18 cellular contexts compared by ENCODE assay signal in the genomic region with DNA sequence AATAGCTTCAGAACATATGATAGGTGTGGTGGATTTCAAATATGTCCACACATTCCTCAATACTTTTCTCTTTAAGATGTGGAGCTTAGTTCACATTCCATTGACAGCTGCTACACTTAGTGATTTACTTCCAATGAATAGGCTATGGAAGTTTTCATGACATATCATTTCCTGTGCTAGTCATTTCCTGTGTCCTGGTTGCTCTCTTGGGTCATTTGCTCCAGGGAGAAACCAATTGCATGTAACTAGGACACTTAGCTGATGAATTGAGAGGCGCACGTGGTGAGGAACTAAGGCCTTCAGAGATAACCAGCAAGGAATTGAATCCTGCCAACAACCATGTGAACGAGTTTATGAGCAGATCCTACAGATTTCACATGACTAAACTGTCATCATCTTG.
DNase-seq lines count a peak whose midpoint lies in the region; ATAC-seq and TF ChIP-seq lines count a peak whose summit lies in the region.
"Had no signal": no experiment of that assay in that cellular context is flagged by ENCODE, and none has a peak within 500 bp of the region (broad histone marks: within the 10 kb centered on the region; RNA-seq: fewer than 3 reads in every experiment).

No MANE protein-coding gene starts in this region.

- no peak overlapping the region for H3K23ac ChIP-seq in H9 (ENCODE audit: insufficient read length, low read depth, low read length)

- H3K4me1 Mint-ChIP-seq in H9 (peaks cover 4 to 9% of the 10 kb centered on the region in 2 experiments), CD14-positive monocyte (no peaks in the 10 kb centered on the region)

- DNase-seq in H9, result no peak
- DNase-seq in SJCRH30, result peak; percentile 75 to 79
- DNase-seq in fibroblast of lung (ENCODE audit: low read depth in 2 of 2), result peak; percentile 28 to 86
- peak; percentile 80 for DNase-seq in pulmonary artery endothelial cell (ENCODE audit: low read depth, low spot score)
- DNase-seq in CD14-positive monocyte (ENCODE audit: low spot score), result no peak
- DNase-seq in activated effector memory CD4-positive, alpha-beta T cell treated with Interleukin-2 at 50 U/mL for 16 hours, result no peak
- DNase-seq: activated CD4-positive, alpha-beta T cell treated with anti-CD3 and anti-CD28 coated beads for 1 hour; activated T-cell treated with anti-CD3 and anti-CD28 coated beads, Interleukin-2, amount 50 U/mL, for 1 hour; aorta; C1 segment of cervical spinal cord; effector memory CD4-positive, alpha-beta T cell; heart left ventricle; stimulated activated naive CD4-positive, alpha-beta T cell treated with Interleukin-2 at 50 U/mL for 16 hours; T-helper 1 cell had no signal

- H2BK120ac ChIP-seq in H9 (ENCODE audit: low read depth, low read length, poor library complexity, severe bottlenecking), result no peak overlapping the region

- TF ChIP-seq CTCF in H9 (conservative IDR thresholded peaks at IDR 0.05) (no peak), fibroblast of lung (conservative IDR thresholded peaks at IDR 0.05 in 1 of 2, IDR thresholded peaks at IDR 0.05 in 1 of 2; ENCODE audit: low read depth in 1 of 2, low read length in 2 of 2) (no peak), CD14-positive monocyte (IDR thresholded peaks at IDR 0.05) (no peak)

- H3K27me3 ChIP-seq in H9 (ENCODE audit: insufficient read depth, low read length), result no peaks in the 10 kb centered on the region
- no peaks in the 10 kb centered on the region for H3K27me3 ChIP-seq in SJCRH30
- H3K27me3 ChIP-seq in fibroblast of lung (ENCODE audit: control insufficient read depth, insufficient read depth, low read length), result no peaks in the 10 kb centered on the region
- H3K27me3 ChIP-seq: heart left ventricle had no signal

- no peak overlapping the region for H3K4me3 ChIP-seq in SJCRH30
- no peak overlapping the region for H3K4me3 ChIP-seq in fibroblast of lung (replicated peaks in 1 of 4; ENCODE audit: control extremely low read depth in 1 of 4, insufficient read depth in 1 of 4, low read depth in 3 of 4, low read length in 4 of 4)
- H3K4me3 ChIP-seq: heart left ventricle had no signal

- no peak overlapping the region for H3K56ac ChIP-seq in H9 (ENCODE audit: insufficient read length, low read depth, low read length)

- no peak overlapping the region for H2BK20ac ChIP-seq in H9 (ENCODE audit: low read depth, low read length, poor library complexity, severe bottlenecking)

- H3K36me3 Mint-ChIP-seq in H9 (ENCODE audit: insufficient read depth in 1 of 3, low read depth in 3 of 3), result no peaks in the 10 kb centered on the region
- no peaks in the 10 kb centered on the region for H3K36me3 Mint-ChIP-seq in CD14-positive monocyte

- H3K9me3 ChIP-seq in H9 (ENCODE audit: control insufficient read depth, low read depth, low read length), result no peaks in the 10 kb centered on the region
- H3K9me3 ChIP-seq in SJCRH30 (replicated peaks), result peaks cover 15% of the 10 kb centered on the region
- no peaks in the 10 kb centered on the region for H3K9me3 ChIP-seq in fibroblast of lung (ENCODE audit: control insufficient read depth, insufficient read depth, low read depth, low read length)
- H3K9me3 ChIP-seq: heart left ventricle had no signal

- no peaks in the 10 kb centered on the region for H3K36me3 ChIP-seq in SJCRH30
- H3K36me3 ChIP-seq in fibroblast of lung (ENCODE audit: control insufficient read depth, insufficient read depth, low read length), result no peaks in the 10 kb centered on the region
- H3K36me3 ChIP-seq: heart left ventricle had no signal

- peak overlapping the region; percentile 27 for H3K18ac ChIP-seq in H9 (ENCODE audit: insufficient read length, low read depth, low read length)

- H3K4me1 ChIP-seq in H9 (ENCODE audit: insufficient read depth, low read length) (no peaks in the 10 kb centered on the region; the same call in 1 of the 2 replicates), SJCRH30 (peaks cover 62% of the 10 kb centered on the region), fibroblast of lung (ENCODE audit: control insufficient read depth, extremely low read depth, insufficient read depth, low read length) (no peaks in the 10 kb centered on the region)
- H3K4me1 ChIP-seq: heart left ventricle had no signal

- no peak overlapping the region for H2BK15ac ChIP-seq in H9 (ENCODE audit: low read depth, low read length)

- no peak overlapping the region for H3K27ac ChIP-seq in H9 (ENCODE audit: insufficient read length, low read depth, low read length)
- H3K27ac ChIP-seq in SJCRH30, result peak overlapping the region; percentile 82
- peak overlapping the region; percentile 61 for H3K27ac ChIP-seq in fibroblast of lung (ENCODE audit: insufficient read depth, low read length)
- H3K27ac ChIP-seq: heart left ventricle had no signal

- H3T11ph ChIP-seq in H9 (ENCODE audit: low read length), result no peak overlapping the region

- H3K4me3 Mint-ChIP-seq in H9 (no peak overlapping the region), CD14-positive monocyte (no peak overlapping the region)
- H3K4me3 Mint-ChIP-seq: nephron had no signal

- H3K27ac Mint-ChIP-seq in H9, result no peak overlapping the region
- H3K27ac Mint-ChIP-seq in CD14-positive monocyte, result no peak overlapping the region

- H3K4me2 ChIP-seq in H9 (ENCODE audit: insufficient read depth, insufficient read length, low read length) (no peak overlapping the region), fibroblast of lung (ENCODE audit: extremely low read depth, insufficient read depth, low read length) (no peak overlapping the region)

- no peak overlapping the region for H4K8ac ChIP-seq in H9 (replicated peaks; ENCODE audit: insufficient read length, low read depth, low read length)

- H3K4ac ChIP-seq in H9 (ENCODE audit: low read depth, low read length), result no peak overlapping the region

- ATAC-seq in HG02840 (IDR thresholded peaks at IDR 0.05; ENCODE audit: low FRiP score, unreplicated experiment), result no peak
- no peak for ATAC-seq in HG02571 (IDR thresholded peaks at IDR 0.05; ENCODE audit: unreplicated experiment)
- ATAC-seq: heart left ventricle, left lobe of liver had no signal

- no CpG with 5 or more reads among the region's 3 CpGs for WGBS in H9 (ENCODE audit: extremely low coverage, insufficient read length, low lambda C conversion rate)

- no peak overlapping the region for H2BK12ac ChIP-seq in H9 (ENCODE audit: insufficient read length, low read depth, low read length)

- H3K79me2 ChIP-seq in H9 (ENCODE audit: insufficient read depth, low read length) (no peaks in the 10 kb centered on the region), fibroblast of lung (ENCODE audit: control insufficient read depth, insufficient read depth, low read length) (no peaks in the 10 kb centered on the region)

- H3K79me1 ChIP-seq in H9 (ENCODE audit: insufficient read depth, low read depth, low read length, poor library complexity, severe bottlenecking), result no peaks in the 10 kb centered on the region

- H4K91ac ChIP-seq in H9 (ENCODE audit: insufficient read length, low read depth, low read length), result no peak overlapping the region

- H2AFZ ChIP-seq in H9 (ENCODE audit: low read length), result no peak overlapping the region
- no peak overlapping the region for H2AFZ ChIP-seq in fibroblast of lung (ENCODE audit: low read length)

- no peak overlapping the region for H2BK5ac ChIP-seq in H9 (ENCODE audit: insufficient read length, low read length)

- no peaks in the 10 kb centered on the region for H3K23me2 ChIP-seq in H9 (ENCODE audit: insufficient read length, low read depth, low read length, poor library complexity, severe bottlenecking)

- no peak overlapping the region for H3K14ac ChIP-seq in H9 (ENCODE audit: insufficient read depth, low read length)

- intact Hi-C loops in CD14-positive monocyte (cut with micrococcal nuclease), result no loop called here

- H3K9me3 Mint-ChIP-seq in H9 (no peaks in the 10 kb centered on the region), CD14-positive monocyte (peaks cover 0 to 3% (median 0%) of the 10 kb centered on the region in 7 donors)

- no peak overlapping the region for H2AK5ac ChIP-seq in H9 (ENCODE audit: insufficient read length, low read length)

- no peak overlapping the region for H4K5ac ChIP-seq in H9 (ENCODE audit: insufficient read length, low read depth, low read length)

- no peak overlapping the region for H3K9ac ChIP-seq in H9 (ENCODE audit: extremely low read depth, insufficient read length, low read length)
- no peak overlapping the region for H3K9ac ChIP-seq in fibroblast of lung (ENCODE audit: insufficient read depth, low read length)

- H3K27me3 Mint-ChIP-seq in H9 (ENCODE audit: low read depth) (no peaks in the 10 kb centered on the region), CD14-positive monocyte (ENCODE audit: low read depth in 3 of 3) (no peaks in the 10 kb centered on the region)

- no peaks in the 10 kb centered on the region for H4K20me1 ChIP-seq in H9 (ENCODE audit: control insufficient read depth, insufficient read depth, insufficient read length)
- H4K20me1 ChIP-seq in fibroblast of lung (ENCODE audit: control insufficient read depth, extremely low read depth, insufficient read depth, low read length), result no peaks in the 10 kb centered on the region

Comparison
In these comparisons a context has a peak if more than half of its experiments do, and no peak if none do; other contexts are left out.
1. DNase-seq: peak in SJCRH30 (2 of 2), fibroblast of lung (2 of 2) and pulmonary artery endothelial cell (single experiment); none in H9 (single experiment), CD14-positive monocyte (single experiment) and activated effector memory CD4-positive, alpha-beta T cell treated with Interleukin-2 at 50 U/mL for 16 hours (single experiment).